ENCODE assay signal across 8 cellular contexts in genomic region chr9:34664281-34665108, GRCh38. TPM values are rescaled to one million over a fixed set of nuclear protein-coding genes. Genes with fewer than 3 reads are reported as not detected.
A peak's percentile ranks its signal among the peaks of the same experiment; 100 is the strongest.
DNase-seq lines count a peak whose midpoint lies in the region; ATAC-seq, FAIRE-seq and TF ChIP-seq lines count a peak whose summit lies in the region.

No MANE protein-coding gene starts in this region.

- H3K27me3 Mint-ChIP-seq in activated CD4-positive, alpha-beta T cell treated with anti-CD3 and anti-CD28 coated beads for 36 hours: no peaks in the 10 kb centered on the region

- ATAC-seq in activated CD4-positive, alpha-beta T cell treated with anti-CD3 and anti-CD28 coated beads for 36 hours: peak; percentile 70
- peak; percentile 89 for ATAC-seq in HepG2

- peak; percentile 81 for FAIRE-seq in HepG2 (lab: Jason Lieb, UNC)

- H3K36me3 ChIP-seq in HAP-1 (replicated peaks) (no peaks in the 10 kb centered on the region), HepG2 (replicated peaks in 1 of 2; ENCODE audit: control insufficient read depth in 1 of 2, insufficient read depth in 2 of 2, low read length in 2 of 2) (no peaks in the 10 kb centered on the region)

- H3K27ac Mint-ChIP-seq in activated CD4-positive, alpha-beta T cell treated with anti-CD3 and anti-CD28 coated beads for 36 hours: peak overlapping the region; percentile 73

- H3K4me3 ChIP-seq in HAP-1 (peak overlapping the region; percentile 31), HepG2 (replicated peaks in 1 of 3; ENCODE audit: insufficient read depth in 1 of 3, low read depth in 2 of 3, low read length in 3 of 3) (peak overlapping the region; percentile 66 to 79 (median 66))

- H3K4me1 ChIP-seq in HAP-1: peaks cover 7% of the 10 kb centered on the region
- peaks cover 24% of the 10 kb centered on the region for H3K4me1 ChIP-seq in HepG2 (ENCODE audit: insufficient read depth, low read length)

- H2AFZ ChIP-seq in HepG2 (ENCODE audit: low read length): no peak overlapping the region

- in situ Hi-C loops in HAP-1 (cut with MboI; ENCODE audit: low sequenced_read_pairs) (no loop called here), HepG2 (cut with HindIII; ENCODE audit: extremely low pct_ligation_motif_present, low pct_unique_long_range_greater_than_20kb) (no loop called here)

- H3K9me3 ChIP-seq in HAP-1 (no peaks in the 10 kb centered on the region), HepG2 (ENCODE audit: low read length) (no peaks in the 10 kb centered on the region)

- 12% methylated on average over 21 of the region's 25 CpGs for WGBS in HepG2 (ENCODE audit: low lambda C conversion rate)

- peak overlapping the region; percentile 77 for H3K4me3 Mint-ChIP-seq in activated CD4-positive, alpha-beta T cell treated with anti-CD3 and anti-CD28 coated beads for 36 hours

- TF ChIP-seq RAD21 in HepG2 (CRISPR knock-in tag; IDR thresholded peaks at IDR 0.05): peak; percentile 34

- H4K20me1 ChIP-seq in HepG2 (ENCODE audit: insufficient read depth, low read length): no peaks in the 10 kb centered on the region

- H3K27me3 ChIP-seq in HAP-1 (ENCODE audit: low read depth) (no peaks in the 10 kb centered on the region), HepG2 (ENCODE audit: control insufficient read depth in 1 of 2, insufficient read depth in 2 of 2, low read length in 2 of 2) (no peaks in the 10 kb centered on the region)

- intact Hi-C loops in activated CD4-positive, alpha-beta T cell treated with anti-CD3 and anti-CD28 coated beads for 36 hours (cut with DNase I, micrococcal nuclease): loop anchor here (1.0 to 10.0 kb wide), 15 partner anchors 18 to 1150 kb away; partner anchors contain the start of genes DNAI1 (in 2 of the 2), FAM219A (in 2 of the 2), GALT (in 2 of the 2) and DNAJB5 (in 1 of the 2)
- intact Hi-C loops in HepG2 (cut with micrococcal nuclease; ENCODE audit: unreplicated experiment): no loop called here

- peak; percentile 79 for TF ChIP-seq CTCF in HepG2 (CRISPR knock-in tag; IDR thresholded peaks at IDR 0.05)

- H3K4me2 ChIP-seq in HepG2 (ENCODE audit: low read depth, low read length): peak overlapping the region; percentile 89

- peaks cover 8% of the 10 kb centered on the region for H3K9me3 Mint-ChIP-seq in activated CD4-positive, alpha-beta T cell treated with anti-CD3 and anti-CD28 coated beads for 36 hours (ENCODE audit: low read depth)

- DNase-seq in ELF-1 (ENCODE audit: low read depth, low spot score) (peak; percentile 88), HAP-1 (ENCODE audit: low spot score in 2 of 2) (peak; percentile 60 to 90), NCI-H1694 (lab: John Stamatoyannopoulos, UW) (peak; percentile 80), dermis blood vessel endothelial cell (peak; percentile 83), HepG2 (ENCODE audit: low spot score) (peak; percentile 67), NCI-H1417 treated with DMSO at 0.1 percent for 48 hours (lab: John Stamatoyannopoulos, UW) (no peak)
- DNase-seq in activated CD4-positive, alpha-beta T cell treated with anti-CD3 and anti-CD28 coated beads for 36 hours: peak; percentile 90
- DNase-seq in stimulated activated CD4-positive, alpha-beta T cell treated with anti-CD3 and anti-CD28 coated beads, Interleukin-2, amount 100 ng/mL, for 48 hours: peak; percentile 46 to 49

- TF ChIP-seq POLR2A in HepG2 (IDR thresholded peaks at IDR 0.05; ENCODE audit: insufficient read depth in 1 of 2, low read depth in 2 of 2, low read length in 2 of 2): no peak

- peak overlapping the region; percentile 54; the same call in 1 of the 2 replicates for H3K9ac ChIP-seq in HepG2 (ENCODE audit: insufficient read depth, low read depth, low read length)

- no TSS peak for BruUV-seq in HepG2 (replicated peaks; lab: Mats Ljungman, UMichigan)

- peaks cover 33% of the 10 kb centered on the region for H3K4me1 Mint-ChIP-seq in activated CD4-positive, alpha-beta T cell treated with anti-CD3 and anti-CD28 coated beads for 36 hours

- CTCF ChIA-PET in activated CD4-positive, alpha-beta T cell treated with anti-CD3 and anti-CD28 coated beads for 36 hours (lab: Charles Lee): interaction anchor here (0.6 to 3.1 kb wide), 17 partner anchors 13 to 1529 kb away, joined by 3 to 23 read pairs (median 3); partner anchors contain the start of genes DCTN3, FANCG, GALT and IL11RA
- CTCF ChIA-PET in HepG2 (lab: Yijun Ruan, JAX; ENCODE audit: low intra/inter-chr PET ratio, low total read pairs): interaction anchor here (0.6 to 3.3 kb wide), 7 partner anchors 10 to 52 kb away, joined by 3 to 22 read pairs (median 6); partner anchors contain the start of genes GALT and RPP25L

- peak overlapping the region; percentile 17 for H3K27ac ChIP-seq in HepG2 (ENCODE audit: extremely low read length, insufficient read depth, low read length)

- no peaks in the 10 kb centered on the region for H3K79me2 ChIP-seq in HepG2 (ENCODE audit: insufficient read depth, low read length)

- POLR2A ChIA-PET in activated CD4-positive, alpha-beta T cell treated with anti-CD3 and anti-CD28 coated beads for 36 hours (lab: Charles Lee): interaction anchor here (0.9 kb wide), 1 partner anchor 27 kb away, joined by 3 read pairs; the partner anchor contains the start of gene SIGMAR1
- POLR2A ChIA-PET in HepG2 (lab: Yijun Ruan, JAX): interaction anchor here (0.9 to 4.9 kb wide), 9 partner anchors 8 to 52 kb away, joined by 3 to 40 read pairs (median 5); partner anchors contain the start of genes ARID3C, GALT, IL11RA and RPP25L

- no peak for TF ChIP-seq EP300 in HepG2 (IDR thresholded peaks at IDR 0.05; ENCODE audit: low read depth in 2 of 2, low read length in 2 of 2)
- no peak for TF ChIP-seq EP300 in HepG2 (CRISPR knock-in tag; IDR thresholded peaks at IDR 0.05; ENCODE audit: borderline replicate concordance)

- peaks cover 16% of the 10 kb centered on the region for H3K36me3 Mint-ChIP-seq in activated CD4-positive, alpha-beta T cell treated with anti-CD3 and anti-CD28 coated beads for 36 hours (ENCODE audit: low read depth)

RNA-seq across cellular contexts. Expression of gene CCL27, which starts 2.0 kb away (rescaled TPM):
- total RNA-seq in activated CD4-positive, alpha-beta T cell treated with anti-CD3 and anti-CD28 coated beads for 36 hours: under 1 TPM in 1 of 2 experiments, not detected in 1; 0.23 TPM
- not detected in 2 replicates for total RNA-seq in dermis blood vessel endothelial cell
- not detected in 2 replicates for total RNA-seq in HepG2 (2016; rRNA removed; fragmentation: Illumina TruSeq; extraction: Trizol)
- total RNA-seq in HepG2 (2016; cell fraction: cytosol; rRNA removed; fragmentation: Illumina TruSeq; extraction: Trizol; ENCODE audit: low read depth): not detected in 2 replicates
- not detected in 2 replicates for total RNA-seq in HepG2 (2016; cell fraction: insoluble cytoplasmic fraction; rRNA removed; fragmentation: Illumina TruSeq; extraction: Trizol)
- total RNA-seq in HepG2 (2016; cell fraction: membrane; rRNA removed; fragmentation: Illumina TruSeq; extraction: Trizol): not detected in 2 replicates
- not detected in 2 replicates for total RNA-seq in HepG2 (2016; cell fraction: nucleus; rRNA removed; fragmentation: Illumina TruSeq; extraction: Trizol)
- polyA plus RNA-seq in HepG2 (2011; rRNA removed): not detected in 2 replicates
- 0.08 TPM in 1 of 2 replicates, not detected in the other for polyA plus RNA-seq in HepG2 (2011; cell fraction: cytosol; rRNA removed)
- 0.35 TPM in 1 of 2 replicates, not detected in the other for polyA plus RNA-seq in HepG2 (2011; cell fraction: nucleus; rRNA removed)
- polyA plus RNA-seq in HepG2 (2012): not detected in 2 replicates
- not detected in 2 replicates for polyA plus RNA-seq in HepG2 (2016; cell fraction: cytosol; fragmentation: Illumina TruSeq; extraction: Trizol; ENCODE audit: low read depth)
- polyA plus RNA-seq in HepG2 (2016; cell fraction: insoluble cytoplasmic fraction; fragmentation: Illumina TruSeq; extraction: Trizol; ENCODE audit: low read depth): not detected in 2 replicates
- not detected in 2 replicates for polyA plus RNA-seq in HepG2 (2016; cell fraction: membrane; fragmentation: Illumina TruSeq; extraction: Trizol; ENCODE audit: low read depth)
- polyA plus RNA-seq in HepG2 (2016; cell fraction: nucleus; fragmentation: Illumina TruSeq; extraction: Trizol; ENCODE audit: insufficient read depth, low read depth): not detected in 2 replicates
- not detected in 2 replicates for polyA minus RNA-seq in HepG2 (2011; rRNA and poly(A)+ RNA removed; ENCODE audit: low replicate concordance)
- not detected in 2 replicates for polyA minus RNA-seq in HepG2 (2011; cell fraction: cytosol; rRNA and poly(A)+ RNA removed)
- polyA minus RNA-seq in HepG2 (2011; cell fraction: nucleus; rRNA and poly(A)+ RNA removed): not detected in 2 replicates

RNA-seq across cellular contexts. Expression of gene IL11RA, which starts 12.5 kb away (rescaled TPM):
- 10 to 100 TPM; 18.3 to 21.3 TPM for total RNA-seq in activated CD4-positive, alpha-beta T cell treated with anti-CD3 and anti-CD28 coated beads for 36 hours
- total RNA-seq in dermis blood vessel endothelial cell (7.0 and 10.4 TPM in 2 replicates), HepG2 (2016; rRNA removed; fragmentation: Illumina TruSeq; extraction: Trizol) (0.83 and 2.0 TPM in 2 replicates)
- 0.40 and 0.71 TPM in 2 replicates for total RNA-seq in HepG2 (2016; cell fraction: cytosol; rRNA removed; fragmentation: Illumina TruSeq; extraction: Trizol; ENCODE audit: low read depth)
- total RNA-seq in HepG2 (2016; cell fraction: insoluble cytoplasmic fraction; rRNA removed; fragmentation: Illumina TruSeq; extraction: Trizol): 0.43 and 2.2 TPM in 2 replicates
- total RNA-seq in HepG2 (2016; cell fraction: membrane; rRNA removed; fragmentation: Illumina TruSeq; extraction: Trizol): 0.65 and 1.2 TPM in 2 replicates
- 4.1 and 4.6 TPM in 2 replicates for total RNA-seq in HepG2 (2016; cell fraction: nucleus; rRNA removed; fragmentation: Illumina TruSeq; extraction: Trizol)
- polyA plus RNA-seq in HepG2 (2011; rRNA removed): 4.2 and 5.8 TPM in 2 replicates
- 1.7 and 2.2 TPM in 2 replicates for polyA plus RNA-seq in HepG2 (2011; cell fraction: cytosol; rRNA removed)
- polyA plus RNA-seq in HepG2 (2011; cell fraction: nucleus; rRNA removed): 26.9 and 33.5 TPM in 2 replicates
- 5.1 and 5.4 TPM in 2 replicates for polyA plus RNA-seq in HepG2 (2012)
- polyA plus RNA-seq in HepG2 (2016; cell fraction: cytosol; fragmentation: Illumina TruSeq; extraction: Trizol; ENCODE audit: low read depth): 0.33 and 0.60 TPM in 2 replicates
- 0.62 and 1.0 TPM in 2 replicates for polyA plus RNA-seq in HepG2 (2016; cell fraction: insoluble cytoplasmic fraction; fragmentation: Illumina TruSeq; extraction: Trizol; ENCODE audit: low read depth)
- 0.48 and 0.87 TPM in 2 replicates for polyA plus RNA-seq in HepG2 (2016; cell fraction: membrane; fragmentation: Illumina TruSeq; extraction: Trizol; ENCODE audit: low read depth)
- polyA plus RNA-seq in HepG2 (2016; cell fraction: nucleus; fragmentation: Illumina TruSeq; extraction: Trizol; ENCODE audit: insufficient read depth, low read depth): 4.4 and 5.8 TPM in 2 replicates
- 8.7 and 9.2 TPM in 2 replicates for polyA minus RNA-seq in HepG2 (2011; rRNA and poly(A)+ RNA removed; ENCODE audit: low replicate concordance)
- polyA minus RNA-seq in HepG2 (2011; cell fraction: cytosol; rRNA and poly(A)+ RNA removed): 1.4 and 2.2 TPM in 2 replicates
- polyA minus RNA-seq in HepG2 (2011; cell fraction: nucleus; rRNA and poly(A)+ RNA removed): 9.5 and 16.4 TPM in 2 replicates

RNA-seq across cellular contexts. Expression of gene GALT, which starts 18.0 kb away (rescaled TPM):
- total RNA-seq in activated CD4-positive, alpha-beta T cell treated with anti-CD3 and anti-CD28 coated beads for 36 hours: 10 to 100 TPM; 45.1 to 53.9 TPM
- total RNA-seq in dermis blood vessel endothelial cell: 36.8 and 45.3 TPM in 2 replicates
- total RNA-seq in HepG2 (2016; rRNA removed; fragmentation: Illumina TruSeq; extraction: Trizol): 21.1 and 40.4 TPM in 2 replicates
- total RNA-seq in HepG2 (2016; cell fraction: cytosol; rRNA removed; fragmentation: Illumina TruSeq; extraction: Trizol; ENCODE audit: low read depth): 12.8 and 15.4 TPM in 2 replicates
- 21.8 and 38.8 TPM in 2 replicates for total RNA-seq in HepG2 (2016; cell fraction: insoluble cytoplasmic fraction; rRNA removed; fragmentation: Illumina TruSeq; extraction: Trizol)
- total RNA-seq in HepG2 (2016; cell fraction: membrane; rRNA removed; fragmentation: Illumina TruSeq; extraction: Trizol): 13.8 and 14.2 TPM in 2 replicates
- total RNA-seq in HepG2 (2016; cell fraction: nucleus; rRNA removed; fragmentation: Illumina TruSeq; extraction: Trizol): 46.8 and 57.0 TPM in 2 replicates
- 46.3 and 51.3 TPM in 2 replicates for polyA plus RNA-seq in HepG2 (2011; rRNA removed)
- 11.4 and 15.3 TPM in 2 replicates for polyA plus RNA-seq in HepG2 (2011; cell fraction: cytosol; rRNA removed)
- polyA plus RNA-seq in HepG2 (2011; cell fraction: nucleus; rRNA removed): 271 and 279 TPM in 2 replicates
- polyA plus RNA-seq in HepG2 (2012): 32.1 and 38.4 TPM in 2 replicates
- polyA plus RNA-seq in HepG2 (2016; cell fraction: cytosol; fragmentation: Illumina TruSeq; extraction: Trizol; ENCODE audit: low read depth): 9.9 TPM in 2 replicates
- 26.1 and 30.6 TPM in 2 replicates for polyA plus RNA-seq in HepG2 (2016; cell fraction: insoluble cytoplasmic fraction; fragmentation: Illumina TruSeq; extraction: Trizol; ENCODE audit: low read depth)
- 10.9 and 13.1 TPM in 2 replicates for polyA plus RNA-seq in HepG2 (2016; cell fraction: membrane; fragmentation: Illumina TruSeq; extraction: Trizol; ENCODE audit: low read depth)
- polyA plus RNA-seq in HepG2 (2016; cell fraction: nucleus; fragmentation: Illumina TruSeq; extraction: Trizol; ENCODE audit: insufficient read depth, low read depth): 91.9 and 92.7 TPM in 2 replicates
- 27.4 and 44.3 TPM in 2 replicates for polyA minus RNA-seq in HepG2 (2011; rRNA and poly(A)+ RNA removed; ENCODE audit: low replicate concordance)
- polyA minus RNA-seq in HepG2 (2011; cell fraction: cytosol; rRNA and poly(A)+ RNA removed): 4.0 and 5.6 TPM in 2 replicates
- 68.1 and 83.3 TPM in 2 replicates for polyA minus RNA-seq in HepG2 (2011; cell fraction: nucleus; rRNA and poly(A)+ RNA removed)

RNA-seq across cellular contexts. Expression of gene CCL19, which starts 26.6 kb away (rescaled TPM):
- total RNA-seq in activated CD4-positive, alpha-beta T cell treated with anti-CD3 and anti-CD28 coated beads for 36 hours: under 1 TPM; 0.30 to 0.66 TPM
- total RNA-seq in dermis blood vessel endothelial cell (not detected in 2 replicates), HepG2 (2016; rRNA removed; fragmentation: Illumina TruSeq; extraction: Trizol) (not detected in 2 replicates)
- total RNA-seq in HepG2 (2016; cell fraction: cytosol; rRNA removed; fragmentation: Illumina TruSeq; extraction: Trizol; ENCODE audit: low read depth): not detected in 2 replicates
- not detected in 2 replicates for total RNA-seq in HepG2 (2016; cell fraction: insoluble cytoplasmic fraction; rRNA removed; fragmentation: Illumina TruSeq; extraction: Trizol)
- not detected in 2 replicates for total RNA-seq in HepG2 (2016; cell fraction: membrane; rRNA removed; fragmentation: Illumina TruSeq; extraction: Trizol)
- total RNA-seq in HepG2 (2016; cell fraction: nucleus; rRNA removed; fragmentation: Illumina TruSeq; extraction: Trizol): not detected in 2 replicates
- not detected in 2 replicates for polyA plus RNA-seq in HepG2 (2011; rRNA removed)
- not detected in 2 replicates for polyA plus RNA-seq in HepG2 (2011; cell fraction: cytosol; rRNA removed)
- not detected in 2 replicates for polyA plus RNA-seq in HepG2 (2011; cell fraction: nucleus; rRNA removed)
- not detected in 2 replicates for polyA plus RNA-seq in HepG2 (2012)
- polyA plus RNA-seq in HepG2 (2016; cell fraction: cytosol; fragmentation: Illumina TruSeq; extraction: Trizol; ENCODE audit: low read depth): not detected in 2 replicates
- polyA plus RNA-seq in HepG2 (2016; cell fraction: insoluble cytoplasmic fraction; fragmentation: Illumina TruSeq; extraction: Trizol; ENCODE audit: low read depth): not detected in 2 replicates
- polyA plus RNA-seq in HepG2 (2016; cell fraction: membrane; fragmentation: Illumina TruSeq; extraction: Trizol; ENCODE audit: low read depth): not detected in 2 replicates
- polyA plus RNA-seq in HepG2 (2016; cell fraction: nucleus; fragmentation: Illumina TruSeq; extraction: Trizol; ENCODE audit: insufficient read depth, low read depth): not detected in 2 replicates
- not detected in 2 replicates for polyA minus RNA-seq in HepG2 (2011; rRNA and poly(A)+ RNA removed; ENCODE audit: low replicate concordance)
- polyA minus RNA-seq in HepG2 (2011; cell fraction: cytosol; rRNA and poly(A)+ RNA removed): not detected in 2 replicates
- polyA minus RNA-seq in HepG2 (2011; cell fraction: nucleus; rRNA and poly(A)+ RNA removed): not detected in 2 replicates

RNA-seq across cellular contexts. Expression of gene SIGMAR1, which starts 26.9 kb away (rescaled TPM):
- total RNA-seq in activated CD4-positive, alpha-beta T cell treated with anti-CD3 and anti-CD28 coated beads for 36 hours: 10 to 100 TPM; 63.6 to 68.0 TPM
- total RNA-seq in dermis blood vessel endothelial cell (37.1 and 63.5 TPM in 2 replicates), HepG2 (2016; rRNA removed; fragmentation: Illumina TruSeq; extraction: Trizol) (28.5 and 60.8 TPM in 2 replicates)
- 29.7 and 36.9 TPM in 2 replicates for total RNA-seq in HepG2 (2016; cell fraction: cytosol; rRNA removed; fragmentation: Illumina TruSeq; extraction: Trizol; ENCODE audit: low read depth)
- total RNA-seq in HepG2 (2016; cell fraction: insoluble cytoplasmic fraction; rRNA removed; fragmentation: Illumina TruSeq; extraction: Trizol): 27.0 and 60.5 TPM in 2 replicates
- 57.4 and 66.9 TPM in 2 replicates for total RNA-seq in HepG2 (2016; cell fraction: membrane; rRNA removed; fragmentation: Illumina TruSeq; extraction: Trizol)
- total RNA-seq in HepG2 (2016; cell fraction: nucleus; rRNA removed; fragmentation: Illumina TruSeq; extraction: Trizol): 47.9 and 57.4 TPM in 2 replicates
- polyA plus RNA-seq in HepG2 (2011; rRNA removed): 38.9 and 45.9 TPM in 2 replicates
- polyA plus RNA-seq in HepG2 (2011; cell fraction: cytosol; rRNA removed): 46.5 and 47.9 TPM in 2 replicates
- 28.6 and 40.8 TPM in 2 replicates for polyA plus RNA-seq in HepG2 (2011; cell fraction: nucleus; rRNA removed)
- 57.8 and 68.0 TPM in 2 replicates for polyA plus RNA-seq in HepG2 (2012)
- 54.4 and 69.4 TPM in 2 replicates for polyA plus RNA-seq in HepG2 (2016; cell fraction: cytosol; fragmentation: Illumina TruSeq; extraction: Trizol; ENCODE audit: low read depth)
- polyA plus RNA-seq in HepG2 (2016; cell fraction: insoluble cytoplasmic fraction; fragmentation: Illumina TruSeq; extraction: Trizol; ENCODE audit: low read depth): 55.2 and 61.1 TPM in 2 replicates
- 86.0 and 102 TPM in 2 replicates for polyA plus RNA-seq in HepG2 (2016; cell fraction: membrane; fragmentation: Illumina TruSeq; extraction: Trizol; ENCODE audit: low read depth)
- 131 and 132 TPM in 2 replicates for polyA plus RNA-seq in HepG2 (2016; cell fraction: nucleus; fragmentation: Illumina TruSeq; extraction: Trizol; ENCODE audit: insufficient read depth, low read depth)
- polyA minus RNA-seq in HepG2 (2011; rRNA and poly(A)+ RNA removed; ENCODE audit: low replicate concordance): 71.0 and 231 TPM in 2 replicates
- polyA minus RNA-seq in HepG2 (2011; cell fraction: cytosol; rRNA and poly(A)+ RNA removed): 23.8 and 24.9 TPM in 2 replicates
- 13.3 and 18.3 TPM in 2 replicates for polyA minus RNA-seq in HepG2 (2011; cell fraction: nucleus; rRNA and poly(A)+ RNA removed)
